In the genomic region with DNA sequence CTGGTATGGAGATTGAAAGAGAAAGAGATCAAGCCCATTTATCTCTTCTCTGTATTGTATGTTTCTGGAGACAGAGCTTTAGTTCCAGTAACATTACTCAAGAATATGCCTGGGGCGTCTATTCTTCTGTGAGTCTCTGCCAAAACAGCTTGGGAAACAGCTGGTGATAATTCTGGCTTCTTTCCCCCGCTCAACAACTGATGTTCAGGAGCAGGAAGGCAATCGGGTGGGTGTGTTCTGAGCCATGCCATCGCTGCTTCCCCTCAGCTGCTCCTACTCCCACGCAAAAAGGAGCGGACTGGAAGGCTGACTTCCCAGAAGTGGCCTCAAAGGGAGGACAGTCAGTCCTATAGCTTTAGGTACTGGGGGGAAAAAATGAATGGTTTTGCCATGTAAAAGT, we compare ENCODE assay signal across 13 cellular contexts.
DNase-seq lines count a peak whose midpoint lies in the region; ATAC-seq and TF ChIP-seq lines count a peak whose summit lies in the region.
"Had no signal": no experiment of that assay in that cellular context is flagged by ENCODE, and none has a peak within 500 bp of the region (broad histone marks: within the 10 kb centered on the region; RNA-seq: fewer than 3 reads in every experiment).

No MANE protein-coding gene starts in this region.

- H3K4me3 ChIP-seq in astrocyte of the spinal cord (ENCODE audit: low read depth, low read length) = no peak overlapping the region
- no peak overlapping the region for H3K4me3 ChIP-seq in upper lobe of right lung
- H3K4me3 ChIP-seq: right lobe of liver had no signal

- H3K4me1 ChIP-seq in upper lobe of right lung = no peaks in the 10 kb centered on the region
- H3K4me1 ChIP-seq: right lobe of liver had no signal

- intact Hi-C loops in Right ventricle myocardium inferior (cut with DNase I) = no loop called here
- intact Hi-C loops in cardiac septum (cut with DNase I) = no loop called here
- intact Hi-C loops in upper lobe of right lung (cut with DNase I) = no loop called here

- no peaks in the 10 kb centered on the region for H3K27me3 ChIP-seq in upper lobe of right lung
- H3K27me3 ChIP-seq: right lobe of liver had no signal

- peak; percentile 84 for ATAC-seq in Right ventricle myocardium inferior
- peak; percentile 65 for ATAC-seq in upper lobe of right lung
- ATAC-seq: activated CD8-positive, alpha-beta memory T cell treated with anti-CD3 and anti-CD28 coated beads, Interleukin-2, amount 10 ng/mL, durations not matched to agents 7 days and 5 days; left colon; right lobe of liver had no signal

- TF ChIP-seq CTCF in astrocyte of the spinal cord (IDR thresholded peaks at IDR 0.05; ENCODE audit: low read depth, low read length) = no peak
- no peak for TF ChIP-seq CTCF in upper lobe of right lung (IDR thresholded peaks at IDR 0.05)

- DNase-seq in Right ventricle myocardium inferior (ENCODE audit: missing footprints) (peak; percentile 30), cardiac septum (ENCODE audit: low spot score) (no peak), astrocyte of the spinal cord (ENCODE audit: low read depth, low spot score) (peak; percentile 41), left kidney (ENCODE audit: low read depth, low spot score) (peak; percentile 57), upper lobe of right lung (no peak), SHP77 treated with DMSO at 0.1 percent for 48 hours (lab: John Stamatoyannopoulos, UW) (no peak), G401 (ENCODE audit: low spot score) (no peak), kidney tubule cell (ENCODE audit: low spot score) (no peak)
- DNase-seq: activated CD8-positive, alpha-beta memory T cell treated with anti-CD3 and anti-CD28 coated beads, Interleukin-2, amount 10 ng/mL, durations not matched to agents 7 days and 5 days; AML-193; left colon; NCI-H526 treated with DMSO at 0.1 percent for 48 hours; right lobe of liver had no signal

- in situ Hi-C loops in astrocyte of the spinal cord (cut with HindIII; ENCODE audit: low sequenced_read_pairs) (no loop called here), G401 (cut with HindIII; ENCODE audit: low sequenced_read_pairs) (no loop called here)

- H3K9me3 ChIP-seq in upper lobe of right lung = no peaks in the 10 kb centered on the region
- H3K9me3 ChIP-seq: right lobe of liver had no signal

- no peaks in the 10 kb centered on the region for H3K36me3 ChIP-seq in upper lobe of right lung
- H3K36me3 ChIP-seq: right lobe of liver had no signal

- H3K27ac ChIP-seq in upper lobe of right lung = no peak overlapping the region
- H3K27ac ChIP-seq: right lobe of liver had no signal

Comparison
In these comparisons a context has a peak if more than half of its experiments do, and no peak if none do; other contexts are left out.
1. DNase-seq: peak in Right ventricle myocardium inferior (single experiment), astrocyte of the spinal cord (single experiment) and left kidney (single experiment); none in cardiac septum (single experiment), upper lobe of right lung (single experiment), SHP77 treated with DMSO at 0.1 percent for 48 hours (single experiment), G401 (single experiment) and kidney tubule cell (single experiment).